In the genomic region with DNA sequence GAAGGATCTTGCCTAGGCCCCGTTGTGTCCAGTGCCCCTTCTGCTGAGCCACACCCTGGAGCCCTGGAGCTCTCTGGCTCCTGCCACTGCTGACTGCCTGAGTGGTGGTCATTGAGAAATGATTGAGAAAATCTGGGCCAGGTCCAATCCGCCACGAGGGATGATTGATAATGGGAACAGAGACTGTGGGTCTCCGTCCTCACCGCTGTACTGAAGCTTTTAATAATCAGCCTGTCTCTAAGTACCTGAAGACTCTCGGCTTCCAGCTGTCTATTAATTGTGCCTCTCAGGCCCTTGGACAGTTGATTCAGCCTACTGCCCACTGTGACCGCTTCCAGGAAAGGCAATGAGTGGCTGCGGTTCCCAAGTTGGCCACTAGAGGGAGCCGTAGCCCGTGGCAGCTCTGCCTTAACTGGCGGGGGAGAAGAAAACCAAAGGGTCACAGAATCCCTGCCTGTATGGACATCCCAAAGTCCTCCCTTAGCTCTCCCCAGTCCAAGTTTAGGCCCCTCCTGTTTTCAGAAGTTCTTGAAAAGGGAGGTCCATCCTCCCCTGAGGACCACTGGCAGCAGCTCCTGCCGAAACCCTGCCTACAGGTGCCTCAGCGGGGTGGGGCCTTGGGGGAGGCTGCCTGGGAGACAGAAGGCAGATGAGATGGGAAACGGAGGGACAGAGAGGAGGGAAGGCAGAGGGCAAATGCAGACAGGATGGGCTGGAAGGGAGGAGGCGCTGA, we compare ENCODE assay signal across 8 cellular contexts.
A peak's percentile ranks its signal among the peaks of the same experiment; 100 is the strongest.
DNase-seq lines count a peak whose midpoint lies in the region; ATAC-seq and TF ChIP-seq lines count a peak whose summit lies in the region.

No MANE protein-coding gene starts in this region.

- H3K79me1 ChIP-seq in trophoblast cell (ENCODE audit: low read length) = no peaks in the 10 kb centered on the region

- no peaks in the 10 kb centered on the region for H3K27me3 ChIP-seq in trophoblast cell (ENCODE audit: insufficient read depth, low read length)
- no peaks in the 10 kb centered on the region for H3K27me3 ChIP-seq in tibial artery

- intact Hi-C loops in Right ventricle myocardium inferior (cut with DNase I) = loop anchor here (1.0 to 2.0 kb wide), 2 partner anchors 98 to 199 kb away; no protein-coding TSS in a partner anchor
- intact Hi-C loops in tibial artery (cut with DNase I; ENCODE audit: low total_unique reads) = loop anchor here (5.0 to 10.0 kb wide), 3 partner anchors 98 to 276 kb away; a partner anchor contains a TSS

- no peak overlapping the region for H3K4ac ChIP-seq in trophoblast cell (ENCODE audit: low read depth, low read length)

- no peaks in the 10 kb centered on the region for H3K36me3 Mint-ChIP-seq in activated naive CD4-positive, alpha-beta T cell treated with anti-CD3 and anti-CD28 coated beads, Interleukin-2, amount 50 U/mL, for 72 hours

- H2BK120ac ChIP-seq in trophoblast cell (ENCODE audit: insufficient read depth, low read length, poor library complexity) = no peak overlapping the region

- no peak overlapping the region for H2BK12ac ChIP-seq in trophoblast cell (ENCODE audit: low read length)

- H3K23ac ChIP-seq in trophoblast cell (ENCODE audit: low read length) = no peak overlapping the region

- H4K8ac ChIP-seq in trophoblast cell (ENCODE audit: low read depth, low read length) = no peak overlapping the region

- peaks cover 9% of the 10 kb centered on the region for H3K9me3 ChIP-seq in trophoblast cell (ENCODE audit: insufficient read depth, low read depth, low read length)
- no peaks in the 10 kb centered on the region for H3K9me3 ChIP-seq in tibial artery

- H3K27ac ChIP-seq in trophoblast cell (ENCODE audit: low read depth, low read length) (no peak overlapping the region), tibial artery (peak overlapping the region; percentile 58 to 62)

- H3K79me2 ChIP-seq in trophoblast cell (ENCODE audit: control insufficient read depth, insufficient read depth, low read length, poor library complexity) = no peaks in the 10 kb centered on the region

- no peak overlapping the region for H3K9ac ChIP-seq in trophoblast cell (ENCODE audit: low read length)

- no peak overlapping the region for H3K18ac ChIP-seq in trophoblast cell (ENCODE audit: low read length)

- H3K4me2 ChIP-seq in trophoblast cell (ENCODE audit: low read length) = no peak overlapping the region

- H3K4me3 ChIP-seq in trophoblast cell (ENCODE audit: low read depth, low read length) (no peak overlapping the region), tibial artery (peak overlapping the region in 1 of 2 donors; percentile 20)

- H3K36me3 ChIP-seq in trophoblast cell (ENCODE audit: control insufficient read depth in 1 of 2, insufficient read depth in 2 of 2, low read length in 2 of 2) = no peaks in the 10 kb centered on the region
- H3K36me3 ChIP-seq in tibial artery = peaks cover 26 to 44% (median 42%) of the 10 kb centered on the region in 3 donors

- H4K91ac ChIP-seq in trophoblast cell (ENCODE audit: low read depth, low read length) = no peak overlapping the region

- H2AK5ac ChIP-seq in trophoblast cell (ENCODE audit: low read length) = no peak overlapping the region

- H3K9me3 Mint-ChIP-seq in activated naive CD4-positive, alpha-beta T cell treated with anti-CD3 and anti-CD28 coated beads, Interleukin-2, amount 50 U/mL, for 72 hours = no peaks in the 10 kb centered on the region

- peak; percentile 37 to 44 for ATAC-seq in activated naive CD4-positive, alpha-beta T cell treated with anti-CD3 and anti-CD28 coated beads, Interleukin-2, amount 50 U/mL, for 72 hours
- peak; percentile 66 for ATAC-seq in Right ventricle myocardium inferior

- H3K14ac ChIP-seq in trophoblast cell (ENCODE audit: low read length) = no peak overlapping the region

- TF ChIP-seq CTCF in tibial artery (IDR thresholded peaks at IDR 0.05) = peak; percentile 98

- H2BK5ac ChIP-seq in trophoblast cell (ENCODE audit: low read depth, low read length, poor library complexity) = no peak overlapping the region

- no CpG with 5 or more reads among the region's 15 CpGs for WGBS in trophoblast cell (ENCODE audit: extremely low coverage, insufficient coverage, insufficient read length)

- H4K12ac ChIP-seq in trophoblast cell (ENCODE audit: low read depth, low read length) = no peak overlapping the region

- DNase-seq in NCI-H187 (lab: John Stamatoyannopoulos, UW) (peak; percentile 8 to 17), NCI-H187 treated with DMSO at 0.1 percent for 48 hours (lab: John Stamatoyannopoulos, UW) (no peak), LoVo (ENCODE audit: low spot score) (peak; percentile 64), SKM-1 (lab: John Stamatoyannopoulos, UW; ENCODE audit: unreplicated experiment) (peak; percentile 42), Right ventricle myocardium inferior (ENCODE audit: missing footprints) (peak; percentile 89), trophoblast cell (peak; percentile 66 to 88), tibial artery (peak; percentile 79 to 90)
- peak; percentile 79 to 83 for DNase-seq in activated naive CD4-positive, alpha-beta T cell treated with anti-CD3 and anti-CD28 coated beads, Interleukin-2, amount 50 U/mL, for 72 hours (ENCODE audit: low spot score in 2 of 2)

- H3K4me1 ChIP-seq in trophoblast cell (ENCODE audit: control insufficient read depth in 1 of 2, insufficient read depth in 2 of 2, low read length in 2 of 2) (peaks cover 4 to 5% of the 10 kb centered on the region in 2 experiments), tibial artery (peaks cover 0 to 31% (median 10%) of the 10 kb centered on the region in 4 donors)

- no peak overlapping the region for H2AFZ ChIP-seq in trophoblast cell (ENCODE audit: insufficient read depth, low read length, poor library complexity)

- H3K27ac Mint-ChIP-seq in activated naive CD4-positive, alpha-beta T cell treated with anti-CD3 and anti-CD28 coated beads, Interleukin-2, amount 50 U/mL, for 72 hours = peak overlapping the region in 1 of 2 donors; percentile 74
